Comparison of ENCODE assay signal across 1 cellular context in the genomic region with DNA sequence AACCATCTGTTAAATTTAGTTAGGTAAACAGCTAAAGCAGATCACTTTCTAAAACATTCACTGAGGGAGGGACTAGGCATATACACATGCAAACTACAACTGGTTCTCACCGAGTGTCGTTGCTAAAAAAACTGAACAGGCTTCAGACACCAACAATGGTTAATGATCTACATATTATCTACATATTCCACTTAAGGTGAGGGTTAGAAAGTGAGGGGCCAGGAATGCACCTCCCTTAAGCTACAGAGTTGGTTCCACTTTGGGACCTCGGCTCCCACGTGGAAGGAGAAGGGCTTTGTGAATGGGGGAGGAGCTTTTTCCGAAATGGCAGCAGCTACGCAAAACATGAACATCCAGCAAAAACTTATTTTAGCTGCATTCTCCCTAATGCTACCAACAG.
TF ChIP-seq lines count a peak whose summit lies in the region.

No MANE protein-coding gene starts in this region.

TF ChIP-seq in GM23338, 12 proteins besides CTCF, POLR2A, EP300 and RAD21 (continued from another document):
- TF ChIP-seq, protein P1, sequence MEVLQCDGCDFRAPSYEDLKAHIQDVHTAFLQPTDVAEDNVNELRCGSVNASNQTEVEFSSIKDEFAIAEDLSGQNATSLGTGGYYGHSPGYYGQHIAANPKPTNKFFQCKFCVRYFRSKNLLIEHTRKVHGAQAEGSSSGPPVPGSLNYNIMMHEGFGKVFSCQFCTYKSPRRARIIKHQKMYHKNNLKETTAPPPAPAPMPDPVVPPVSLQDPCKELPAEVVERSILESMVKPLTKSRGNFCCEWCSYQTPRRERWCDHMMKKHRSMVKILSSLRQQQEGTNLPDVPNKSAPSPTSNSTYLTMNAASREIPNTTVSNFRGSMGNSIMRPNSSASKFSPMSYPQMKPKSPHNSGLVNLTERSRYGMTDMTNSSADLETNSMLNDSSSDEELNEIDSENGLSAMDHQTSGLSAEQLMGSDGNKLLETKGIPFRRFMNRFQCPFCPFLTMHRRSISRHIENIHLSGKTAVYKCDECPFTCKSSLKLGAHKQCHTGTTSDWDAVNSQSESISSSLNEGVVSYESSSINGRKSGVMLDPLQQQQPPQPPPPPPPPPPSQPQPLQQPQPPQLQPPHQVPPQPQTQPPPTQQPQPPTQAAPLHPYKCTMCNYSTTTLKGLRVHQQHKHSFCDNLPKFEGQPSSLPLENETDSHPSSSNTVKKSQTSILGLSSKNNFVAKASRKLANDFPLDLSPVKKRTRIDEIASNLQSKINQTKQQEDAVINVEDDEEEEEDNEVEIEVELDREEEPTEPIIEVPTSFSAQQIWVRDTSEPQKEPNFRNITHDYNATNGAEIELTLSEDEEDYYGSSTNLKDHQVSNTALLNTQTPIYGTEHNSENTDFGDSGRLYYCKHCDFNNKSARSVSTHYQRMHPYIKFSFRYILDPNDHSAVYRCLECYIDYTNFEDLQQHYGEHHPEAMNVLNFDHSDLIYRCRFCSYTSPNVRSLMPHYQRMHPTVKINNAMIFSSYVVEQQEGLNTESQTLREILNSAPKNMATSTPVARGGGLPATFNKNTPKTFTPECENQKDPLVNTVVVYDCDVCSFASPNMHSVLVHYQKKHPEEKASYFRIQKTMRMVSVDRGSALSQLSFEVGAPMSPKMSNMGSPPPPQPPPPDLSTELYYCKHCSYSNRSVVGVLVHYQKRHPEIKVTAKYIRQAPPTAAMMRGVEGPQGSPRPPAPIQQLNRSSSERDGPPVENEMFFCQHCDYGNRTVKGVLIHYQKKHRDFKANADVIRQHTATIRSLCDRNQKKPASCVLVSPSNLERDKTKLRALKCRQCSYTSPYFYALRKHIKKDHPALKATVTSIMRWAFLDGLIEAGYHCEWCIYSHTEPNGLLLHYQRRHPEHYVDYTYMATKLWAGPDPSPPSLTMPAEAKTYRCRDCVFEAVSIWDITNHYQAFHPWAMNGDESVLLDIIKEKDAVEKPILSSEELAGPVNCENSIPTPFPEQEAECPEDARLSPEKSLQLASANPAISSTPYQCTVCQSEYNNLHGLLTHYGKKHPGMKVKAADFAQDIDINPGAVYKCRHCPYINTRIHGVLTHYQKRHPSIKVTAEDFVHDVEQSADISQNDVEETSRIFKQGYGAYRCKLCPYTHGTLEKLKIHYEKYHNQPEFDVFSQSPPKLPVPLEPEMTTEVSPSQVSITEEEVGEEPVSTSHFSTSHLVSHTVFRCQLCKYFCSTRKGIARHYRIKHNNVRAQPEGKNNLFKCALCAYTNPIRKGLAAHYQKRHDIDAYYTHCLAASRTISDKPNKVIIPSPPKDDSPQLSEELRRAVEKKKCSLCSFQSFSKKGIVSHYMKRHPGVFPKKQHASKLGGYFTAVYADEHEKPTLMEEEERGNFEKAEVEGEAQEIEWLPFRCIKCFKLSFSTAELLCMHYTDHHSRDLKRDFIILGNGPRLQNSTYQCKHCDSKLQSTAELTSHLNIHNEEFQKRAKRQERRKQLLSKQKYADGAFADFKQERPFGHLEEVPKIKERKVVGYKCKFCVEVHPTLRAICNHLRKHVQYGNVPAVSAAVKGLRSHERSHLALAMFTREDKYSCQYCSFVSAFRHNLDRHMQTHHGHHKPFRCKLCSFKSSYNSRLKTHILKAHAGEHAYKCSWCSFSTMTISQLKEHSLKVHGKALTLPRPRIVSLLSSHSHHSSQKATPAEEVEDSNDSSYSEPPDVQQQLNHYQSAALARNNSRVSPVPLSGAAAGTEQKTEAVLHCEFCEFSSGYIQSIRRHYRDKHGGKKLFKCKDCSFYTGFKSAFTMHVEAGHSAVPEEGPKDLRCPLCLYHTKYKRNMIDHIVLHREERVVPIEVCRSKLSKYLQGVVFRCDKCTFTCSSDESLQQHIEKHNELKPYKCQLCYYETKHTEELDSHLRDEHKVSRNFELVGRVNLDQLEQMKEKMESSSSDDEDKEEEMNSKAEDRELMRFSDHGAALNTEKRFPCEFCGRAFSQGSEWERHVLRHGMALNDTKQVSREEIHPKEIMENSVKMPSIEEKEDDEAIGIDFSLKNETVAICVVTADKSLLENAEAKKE (CRISPR knock-in tag; IDR thresholded peaks at IDR 0.05), result no peak
